In genomic region chr1:53738205-53739108, GRCh38 we compare ENCODE assay signal across 2 cellular contexts.
A peak's percentile ranks its signal among the peaks of the same experiment; 100 is the strongest.
TF ChIP-seq lines count a peak whose summit lies in the region.

No MANE protein-coding gene starts in this region.

TF ChIP-seq in K562, 482 proteins besides CTCF, POLR2A, EP300 and RAD21:
- TF ChIP-seq MYBL2 (IDR thresholded peaks at IDR 0.05; ENCODE audit: low read depth) = no peak
- TF ChIP-seq MYBL2 (CRISPR knock-in tag; IDR thresholded peaks at IDR 0.05; ENCODE audit: borderline replicate concordance) = 0 out of 2 replicates have a peak, but pooled peaks have one; percentile 49
- no peak for TF ChIP-seq ZBTB8A (IDR thresholded peaks at IDR 0.05; ENCODE audit: partially characterized antibody)
- no peak for TF ChIP-seq PHF8 (IDR thresholded peaks at IDR 0.05; ENCODE audit: borderline replicate concordance, low read length)
- peak; percentile 21 for TF ChIP-seq PCBP1 (IDR thresholded peaks at IDR 0.05; ENCODE audit: low read depth, low read length, poor library complexity, severe bottlenecking)
- TF ChIP-seq MBD1 (CRISPR knock-in tag; IDR thresholded peaks at IDR 0.05) = 0 out of 2 replicates have a peak, but pooled peaks have one; percentile 39
- TF ChIP-seq CBFA2T3 (IDR thresholded peaks at IDR 0.05) = no peak
- peak; percentile 46 for TF ChIP-seq KDM5B (IDR thresholded peaks at IDR 0.05; ENCODE audit: insufficient replicate concordance, low read depth, low read length)
- no peak for TF ChIP-seq CEBPB (tag; IDR thresholded peaks at IDR 0.05)
- no peak for TF ChIP-seq ZNF41 (CRISPR knock-in tag; conservative IDR thresholded peaks at IDR 0.05)
- TF ChIP-seq PHF21A (IDR thresholded peaks at IDR 0.05; ENCODE audit: borderline replicate concordance, low read depth) = no peak
- TF ChIP-seq U2AF1 (optimal IDR thresholded peaks at IDR 0.05; ENCODE audit: low read depth, low read length) = peak; percentile 46
- peak; percentile 91 for TF ChIP-seq HNRNPL (IDR thresholded peaks at IDR 0.05; ENCODE audit: low read depth, low read length)
- 0 out of 2 replicates have a peak, but pooled peaks have one; percentile 35 for TF ChIP-seq RBM34 (IDR thresholded peaks at IDR 0.05; ENCODE audit: borderline replicate concordance, insufficient read depth, low read length)
- 0 out of 2 replicates have a peak, but pooled peaks have one; percentile 29 for TF ChIP-seq RBM14 (IDR thresholded peaks at IDR 0.05; ENCODE audit: borderline replicate concordance, insufficient read depth, low read depth, low read length)
- TF ChIP-seq BMI1 (IDR thresholded peaks at IDR 0.05; ENCODE audit: low read length) = no peak
- peak; percentile 55 for TF ChIP-seq FIP1L1 (IDR thresholded peaks at IDR 0.05; ENCODE audit: low read depth, low read length, poor library complexity, severe bottlenecking)
- peak; percentile 66; the same call in 1 of the 2 replicates for TF ChIP-seq SAFB (IDR thresholded peaks at IDR 0.05; ENCODE audit: borderline replicate concordance, low read depth, low read length)
- TF ChIP-seq JUN (IDR thresholded peaks at IDR 0.05; ENCODE audit: borderline replicate concordance, low read depth, low read length) = no peak
- no peak for TF ChIP-seq JUN (CRISPR knock-in tag; IDR thresholded peaks at IDR 0.05; ENCODE audit: borderline replicate concordance)
- TF ChIP-seq MAFK (IDR thresholded peaks at IDR 0.05; ENCODE audit: low read length) = no peak
- TF ChIP-seq RBBP5 (IDR thresholded peaks at IDR 0.05; ENCODE audit: borderline replicate concordance, insufficient read depth, low read length, poor library complexity, severe bottlenecking) = peak; percentile 20
- peak; percentile 62; the same call in 1 of the 2 replicates for TF ChIP-seq ZBTB33 (CRISPR knock-in tag; IDR thresholded peaks at IDR 0.05)
- TF ChIP-seq CREB3L1 (IDR thresholded peaks at IDR 0.05; ENCODE audit: borderline replicate concordance, low read depth) = no peak
TF ChIP-seq in K562: peak in this region for 12.

TF ChIP-seq in HepG2, 621 proteins besides CTCF, POLR2A, EP300 and RAD21:
- TF ChIP-seq ZNF883 (CRISPR knock-in tag; IDR thresholded peaks at IDR 0.05; ENCODE audit: not compliant biosample characterization) = peak; percentile 41
- TF ChIP-seq KMT2B (CRISPR knock-in tag; IDR thresholded peaks at IDR 0.05) = no peak
- TF ChIP-seq ZBTB43 (CRISPR knock-in tag; conservative IDR thresholded peaks at IDR 0.05) = no peak
- no peak for TF ChIP-seq ATF5 (CRISPR knock-in tag; IDR thresholded peaks at IDR 0.05; ENCODE audit: low read depth)
- 0 out of 2 replicates have a peak, but pooled peaks have one; percentile 51 for TF ChIP-seq ZNF800 (CRISPR knock-in tag; IDR thresholded peaks at IDR 0.05)
- 0 out of 2 replicates have a peak, but pooled peaks have one; percentile 34 for TF ChIP-seq HES4 (CRISPR knock-in tag; IDR thresholded peaks at IDR 0.05; ENCODE audit: borderline replicate concordance)
- no peak for TF ChIP-seq SATB2 (CRISPR knock-in tag; IDR thresholded peaks at IDR 0.05)
- TF ChIP-seq ZNF687 (CRISPR knock-in tag; IDR thresholded peaks at IDR 0.05) = peak; percentile 44; the same call in 1 of the 2 replicates
- TF ChIP-seq ZNF343 (CRISPR knock-in tag; IDR thresholded peaks at IDR 0.05) = 0 out of 2 replicates have a peak, but pooled peaks have one; percentile 18
- TF ChIP-seq MTF2 (CRISPR knock-in tag; IDR thresholded peaks at IDR 0.05; ENCODE audit: borderline replicate concordance) = peak; percentile 55; the same call in 1 of the 2 replicates
